Comparison of ENCODE assay signal across 8 cellular contexts in the genomic region with DNA sequence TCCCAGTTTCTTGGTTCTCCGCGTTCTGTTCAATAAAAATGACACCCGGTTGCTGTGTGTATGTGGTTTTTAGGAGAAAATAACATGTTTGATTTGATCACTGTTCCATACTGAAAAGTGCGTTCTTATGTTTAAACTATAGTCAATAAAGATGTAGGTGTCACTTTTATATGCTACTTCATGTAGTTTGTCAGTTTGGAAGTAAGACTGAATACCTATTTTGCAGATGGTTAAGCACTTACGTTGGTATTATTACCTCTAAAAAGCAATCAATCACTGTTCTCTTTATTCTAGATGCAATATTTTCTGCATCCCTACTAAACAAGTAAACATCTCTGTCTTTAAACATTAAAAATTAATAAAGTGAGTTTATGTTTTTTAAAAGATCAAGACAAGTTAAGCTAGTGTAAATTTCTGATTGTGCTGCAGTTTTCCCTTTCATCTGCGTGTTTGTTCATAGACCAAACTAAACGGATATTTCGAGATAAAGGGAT. TPM values are rescaled to one million over a fixed set of nuclear protein-coding genes. Genes with fewer than 3 reads are reported as not detected.
DNase-seq lines count a peak whose midpoint lies in the region; ATAC-seq and TF ChIP-seq lines count a peak whose summit lies in the region.

No MANE protein-coding gene starts in this region.

- peak overlapping the region; percentile 77 to 99 (median 95) for H3K27ac Mint-ChIP-seq in CD14-positive monocyte
- peak overlapping the region in 3 of 10 donors; percentile 81 to 100 (median 99) for H3K27ac Mint-ChIP-seq in naive thymus-derived CD8-positive, alpha-beta T cell

- peak overlapping the region; percentile 84 for H3K4me3 ChIP-seq in choroid plexus epithelial cell (ENCODE audit: low read depth, low read length)

- no peaks in the 10 kb centered on the region for H3K9me3 Mint-ChIP-seq in CD14-positive monocyte
- H3K9me3 Mint-ChIP-seq in naive thymus-derived CD8-positive, alpha-beta T cell = peaks cover 0 to 3% (median 0%) of the 10 kb centered on the region in 9 donors

- H3K27me3 Mint-ChIP-seq in CD14-positive monocyte (ENCODE audit: low read depth in 3 of 3) = peaks cover 0 to 3% (median 1%) of the 10 kb centered on the region in 3 donors
- H3K27me3 Mint-ChIP-seq in naive thymus-derived CD8-positive, alpha-beta T cell = peaks cover 0 to 1% (median 0%) of the 10 kb centered on the region in 5 donors

- no peak for ATAC-seq in naive thymus-derived CD8-positive, alpha-beta T cell
- ATAC-seq in GM21367 (IDR thresholded peaks at IDR 0.05; ENCODE audit: unreplicated experiment) = no peak

- H3K36me3 Mint-ChIP-seq in CD14-positive monocyte = no peaks in the 10 kb centered on the region
- H3K36me3 Mint-ChIP-seq in naive thymus-derived CD8-positive, alpha-beta T cell = peaks cover 0 to 3% (median 0%) of the 10 kb centered on the region in 3 donors

- DNase-seq in CD14-positive monocyte (ENCODE audit: low spot score) (no peak), KBM-7 (peak; percentile 23), choroid plexus epithelial cell (ENCODE audit: low read depth) (no peak), occipital lobe (lab: John Stamatoyannopoulos, UW) (no peak), GM19238 (ENCODE audit: insufficient read length, low spot score) (no peak), hepatic stellate cell (ENCODE audit: low spot score) (no peak)
- DNase-seq in naive thymus-derived CD8-positive, alpha-beta T cell = no peak

- TF ChIP-seq CTCF in CD14-positive monocyte (IDR thresholded peaks at IDR 0.05) = no peak
- no peak for TF ChIP-seq CTCF in choroid plexus epithelial cell (conservative IDR thresholded peaks at IDR 0.05; ENCODE audit: low read depth, low read length)

- POLR2A ChIA-PET in naive thymus-derived CD8-positive, alpha-beta T cell (lab: Charles Lee) = no interaction called here

- in situ Hi-C loops in KBM-7 (cut with MboI; ENCODE audit: low pct_unique_long_range_greater_than_20kb, low sequenced_read_pairs) = no loop called here

- H3K4me3 Mint-ChIP-seq in CD14-positive monocyte = peak overlapping the region; percentile 91 to 95
- H3K4me3 Mint-ChIP-seq in naive thymus-derived CD8-positive, alpha-beta T cell = peak overlapping the region; percentile 94 to 99 (median 98)

- intact Hi-C loops in CD14-positive monocyte (cut with micrococcal nuclease) = loop anchor here (5.0 to 10.0 kb wide), 3 partner anchors 91 to 251 kb away; a partner anchor contains a TSS

- H3K4me1 Mint-ChIP-seq in CD14-positive monocyte = peaks cover 57% of the 10 kb centered on the region
- peaks cover 16 to 42% (median 30%) of the 10 kb centered on the region in 4 donors for H3K4me1 Mint-ChIP-seq in naive thymus-derived CD8-positive, alpha-beta T cell

RNA-seq across cellular contexts. Expression of a gene that starts 0.7 kb away (rescaled TPM):
- under 1 TPM; 0.40 to 0.55 TPM for polyA plus RNA-seq in CD14-positive monocyte
- under 1 TPM; 0.55 to 0.96 TPM for total RNA-seq in naive thymus-derived CD8-positive, alpha-beta T cell
- under 1 TPM; 0.20 to 0.72 (median 0.42) TPM for polyA plus RNA-seq in naive thymus-derived CD8-positive, alpha-beta T cell
- total RNA-seq in occipital lobe = 7.3 TPM

RNA-seq across cellular contexts. Expression of a gene that starts 19.7 kb away (rescaled TPM):
- polyA plus RNA-seq in CD14-positive monocyte = 10 to 100 TPM; 15.6 to 21.8 TPM
- 10 to 100 TPM; 27.0 to 29.0 TPM for total RNA-seq in naive thymus-derived CD8-positive, alpha-beta T cell
- 10 to 100 TPM in 1 of 3 donors, 1 to 10 TPM in 2; 7.3 to 11.2 (median 9.5) TPM for polyA plus RNA-seq in naive thymus-derived CD8-positive, alpha-beta T cell
- total RNA-seq in occipital lobe = 19.7 TPM
